13 cellular contexts compared by ENCODE assay signal in the genomic region with DNA sequence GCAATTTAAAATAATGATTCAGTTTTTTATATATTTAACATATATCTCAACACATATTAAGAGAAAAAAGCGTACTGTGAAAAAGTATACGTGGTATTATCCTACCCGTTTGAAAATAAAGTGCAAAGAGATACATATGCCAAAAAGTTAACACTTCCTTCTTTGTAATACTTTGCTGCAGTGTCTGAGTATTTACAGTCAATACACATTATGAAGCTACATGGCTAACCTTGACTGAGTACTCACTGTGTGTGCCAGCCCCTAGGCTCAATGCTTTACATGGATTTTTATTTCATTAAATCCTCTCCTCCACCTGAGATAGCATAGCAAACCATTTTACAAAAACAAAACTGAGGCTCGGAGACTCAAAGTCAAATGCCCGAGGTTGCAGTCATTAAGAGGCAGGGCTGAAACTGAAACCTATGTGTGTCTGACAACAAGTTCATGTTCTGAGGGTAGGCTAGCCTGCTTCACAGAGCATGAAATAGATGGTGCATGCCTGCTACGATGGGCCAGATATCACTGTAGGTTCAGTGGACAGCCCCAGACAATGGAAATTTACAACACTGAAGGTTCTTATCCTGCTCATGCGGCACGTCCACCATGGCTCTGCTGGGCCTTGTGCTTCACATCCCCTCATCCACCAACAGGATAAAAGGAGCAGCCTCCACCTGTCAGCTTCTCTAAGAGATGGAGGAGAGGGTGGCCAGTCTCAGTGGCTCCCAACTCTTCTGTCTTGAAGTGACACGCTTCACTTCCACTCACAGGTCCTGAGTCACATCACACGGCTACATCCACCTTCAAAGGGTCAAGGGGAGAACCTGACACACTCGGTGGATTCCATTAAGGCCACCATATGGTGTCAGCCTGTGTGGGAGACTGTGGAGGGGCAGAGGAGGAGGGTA. TPM values are rescaled to one million over a fixed set of nuclear protein-coding genes. Genes with fewer than 3 reads are reported as not detected.
DNase-seq lines count a peak whose midpoint lies in the region; ATAC-seq lines count a peak whose summit lies in the region.
"Not testable (repeated sequence)": the region's sequence is repeated elsewhere in the genome, so short reads cannot be mapped to it uniquely, and the experiment has no call there.
"Had no signal": no experiment of that assay in that cellular context is flagged by ENCODE, and none has a peak within 500 bp of the region (broad histone marks: within the 10 kb centered on the region; RNA-seq: fewer than 3 reads in every experiment).

No MANE protein-coding gene starts in this region.

- H3K9me3 ChIP-seq in aorta (ENCODE audit: control insufficient read depth, low read length) = not testable (repeated sequence)

- H3K27ac Mint-ChIP-seq in activated CD4-positive, alpha-beta T cell treated with anti-CD3 and anti-CD28 coated beads, Interleukin-2, amount 10 ng/mL, durations not matched to agents 7 days and 5 days = peak overlapping the region; percentile 36

- not testable (repeated sequence) for H3K4me1 ChIP-seq in aorta (ENCODE audit: control insufficient read depth in 1 of 2, insufficient read depth in 2 of 2, low read length in 2 of 2)

- not testable (repeated sequence) for H3K9me3 Mint-ChIP-seq in activated CD4-positive, alpha-beta T cell treated with anti-CD3 and anti-CD28 coated beads, Interleukin-2, amount 10 ng/mL, durations not matched to agents 7 days and 5 days

- H3K27me3 ChIP-seq in aorta (ENCODE audit: control insufficient read depth in 1 of 2, insufficient read depth in 2 of 2, low read length in 1 of 2) = not testable (repeated sequence)

- H3K36me3 Mint-ChIP-seq in activated CD4-positive, alpha-beta T cell treated with anti-CD3 and anti-CD28 coated beads, Interleukin-2, amount 10 ng/mL, durations not matched to agents 7 days and 5 days (ENCODE audit: low read depth) = not testable (repeated sequence)

- not testable (repeated sequence) for H3K27ac ChIP-seq in aorta (ENCODE audit: low read depth in 1 of 2, low read length in 2 of 2)

- ATAC-seq in GM18861 (IDR thresholded peaks at IDR 0.05; ENCODE audit: unreplicated experiment) (peak; percentile 100), GM19438 (IDR thresholded peaks at IDR 0.05; ENCODE audit: low read depth, unreplicated experiment) (peak; percentile 100), GM21717 (IDR thresholded peaks at IDR 0.05; ENCODE audit: unreplicated experiment) (peak; percentile 100), HG02885 (IDR thresholded peaks at IDR 0.05; ENCODE audit: poor library complexity, unreplicated experiment) (peak; percentile 100), HG03159 (IDR thresholded peaks at IDR 0.05; ENCODE audit: unreplicated experiment) (peak; percentile 100), HG03575 (IDR thresholded peaks at IDR 0.05; ENCODE audit: extremely low read depth, insufficient number of reproducible peaks, low FRiP score, unreplicated experiment) (peak; percentile 100), aorta (ENCODE audit: low FRiP score) (peak; percentile 19)

- not testable (repeated sequence) for H3K4me1 Mint-ChIP-seq in activated CD4-positive, alpha-beta T cell treated with anti-CD3 and anti-CD28 coated beads, Interleukin-2, amount 10 ng/mL, durations not matched to agents 7 days and 5 days

- not testable (repeated sequence) for DNase-seq in activated CD4-positive, alpha-beta T cell treated with anti-CD3 and anti-CD28 coated beads, Interleukin-2, amount 10 ng/mL, durations not matched to agents 7 days and 5 days; aorta

- 79 to 80% methylated on average over 11 of the region's 11 CpGs for WGBS in aorta, 2 donors

- not testable (repeated sequence) for H3K27me3 Mint-ChIP-seq in activated CD4-positive, alpha-beta T cell treated with anti-CD3 and anti-CD28 coated beads, Interleukin-2, amount 10 ng/mL, durations not matched to agents 7 days and 5 days

- POLR2A ChIA-PET in activated CD4-positive, alpha-beta T cell treated with anti-CD3 and anti-CD28 coated beads, Interleukin-2, amount 10 ng/mL, durations not matched to agents 7 days and 5 days (lab: Charles Lee) = not testable (repeated sequence)

- CTCF ChIA-PET in activated CD4-positive, alpha-beta T cell treated with anti-CD3 and anti-CD28 coated beads, Interleukin-2, amount 10 ng/mL, durations not matched to agents 7 days and 5 days (lab: Charles Lee) = not testable (repeated sequence)

- intact Hi-C loops in aorta (cut with DNase I) = not testable (repeated sequence)

- H3K4me3 Mint-ChIP-seq in activated CD4-positive, alpha-beta T cell treated with anti-CD3 and anti-CD28 coated beads, Interleukin-2, amount 10 ng/mL, durations not matched to agents 7 days and 5 days = not testable (repeated sequence)

- H3K36me3 ChIP-seq in aorta (ENCODE audit: control insufficient read depth in 1 of 2, insufficient read depth in 2 of 2, low read length in 1 of 2) = not testable (repeated sequence)

- not testable (repeated sequence) for H3K4me3 ChIP-seq in aorta (ENCODE audit: low read length in 2 of 2)

RNA-seq across cellular contexts. Expression of a gene that starts 29.2 kb away (rescaled TPM):
- total RNA-seq in activated CD4-positive, alpha-beta T cell treated with anti-CD3 and anti-CD28 coated beads, Interleukin-2, amount 10 ng/mL, durations not matched to agents 7 days and 5 days = 100 to 1,000 TPM; 280 to 326 TPM
- 100 to 1,000 TPM; 227 to 256 TPM for total RNA-seq in aorta
- polyA plus RNA-seq in aorta = 100 to 1,000 TPM in 1 of 2 donors, 10 to 100 TPM in 1; 97.3 to 160 TPM

RNA-seq across cellular contexts. Expression of a gene that starts 54.9 kb away (rescaled TPM):
- total RNA-seq in activated CD4-positive, alpha-beta T cell treated with anti-CD3 and anti-CD28 coated beads, Interleukin-2, amount 10 ng/mL, durations not matched to agents 7 days and 5 days = not detected
- under 1 TPM; 0.13 to 0.60 TPM for total RNA-seq in aorta
- not detected for polyA plus RNA-seq in aorta
- total RNA-seq: activated CD4-positive, alpha-beta memory T cell treated with anti-CD3 and anti-CD28 coated beads for 36 hours; activated naive CD4-positive, alpha-beta T cell treated with anti-CD3 and anti-CD28 coated beads, Interleukin-2, amount 50 U/mL, for 72 hours; omental fat pad had no signal
- polyA plus RNA-seq: heart left ventricle, immature natural killer cell had no signal

Comparison
In these comparisons a context has a peak if more than half of its experiments do, and no peak if none do; other contexts are left out.
1. ATAC-seq: peak in every context shown above with its lines; median percentile 100 in GM18861; 100 in GM19438; 100 in GM21717; 100 in HG02885; 100 in HG03159; 100 in HG03575; 19 in aorta.